In genomic region chr12:75481774-75482173, GRCh38 we compare ENCODE assay signal across 1 cellular context.
TF ChIP-seq lines count a peak whose summit lies in the region.

No MANE protein-coding gene starts in this region.

TF ChIP-seq in GM23338, 12 proteins besides CTCF, POLR2A, EP300 and RAD21 (continued from another document):
- TF ChIP-seq ZNF462 (CRISPR knock-in tag; IDR thresholded peaks at IDR 0.05) (no peak), POLR2AphosphoS5 (IDR thresholded peaks at IDR 0.05; ENCODE audit: low read depth) (no peak)
